Comparison of ENCODE assay signal across 8 cellular contexts in genomic region chr12:75482636-75483035, GRCh38. TPM values are rescaled to one million over a fixed set of nuclear protein-coding genes. Genes with fewer than 3 reads are reported as not detected.
DNase-seq lines count a peak whose midpoint lies in the region; ATAC-seq and TF ChIP-seq lines count a peak whose summit lies in the region.
"Had no signal": no experiment of that assay in that cellular context is flagged by ENCODE, and none has a peak within 500 bp of the region (broad histone marks: within the 10 kb centered on the region; RNA-seq: fewer than 3 reads in every experiment).

No MANE protein-coding gene starts in this region.

- peak overlapping the region; percentile 85 for H3K4me3 ChIP-seq in GM12865 (ENCODE audit: low read depth, low read length)
- H3K4me3 ChIP-seq in rectal smooth muscle tissue (ENCODE audit: low read length): peak overlapping the region; percentile 49
- no peak overlapping the region for H3K4me3 ChIP-seq in GM23338

- H4K20me1 ChIP-seq in GM23338 (replicated peaks; ENCODE audit: insufficient read depth): no peaks in the 10 kb centered on the region

- no peaks in the 10 kb centered on the region for H3F3A ChIP-seq in GM23338 (replicated peaks; ENCODE audit: low read depth)

- no peaks in the 10 kb centered on the region for H3K9me3 Mint-ChIP-seq in MCF 10A (ENCODE audit: unreplicated experiment)
- no peaks in the 10 kb centered on the region for H3K9me3 Mint-ChIP-seq in GM23338

- H3K27ac ChIP-seq in rectal smooth muscle tissue (ENCODE audit: low read depth, low read length): no peak overlapping the region
- H3K27ac ChIP-seq in GM23338 (ENCODE audit: low read depth): no peak overlapping the region

- DNase-seq in GM12865 (ENCODE audit: low read depth): peak; percentile 51
- no peak for DNase-seq in MCF 10A (ENCODE audit: unreplicated experiment)
- DNase-seq in GM23338 (ENCODE audit: low spot score): no peak
- no peak for DNase-seq in HT-29 (ENCODE audit: low spot score)
- DNase-seq: activated CD4-positive, alpha-beta T cell treated with anti-CD3 and anti-CD28 coated beads, Interleukin-2, amount 50 U/mL, for 4 hours had no signal

- H3K4me3 Mint-ChIP-seq in MCF 10A (ENCODE audit: unreplicated experiment) (no peak overlapping the region), GM23338 (no peak overlapping the region)

- no peak overlapping the region for H3K9ac ChIP-seq in rectal smooth muscle tissue (ENCODE audit: low read length)

- H3K36me3 ChIP-seq in rectal smooth muscle tissue (ENCODE audit: control insufficient read depth, insufficient read depth, low read length) (no peaks in the 10 kb centered on the region), GM23338 (ENCODE audit: insufficient read depth) (no peaks in the 10 kb centered on the region)

- H3K27ac Mint-ChIP-seq in MCF 10A (ENCODE audit: low read depth, unreplicated experiment) (peak overlapping the region; percentile 94), GM23338 (no peak overlapping the region)

- peaks cover 3% of the 10 kb centered on the region for H3K36me3 Mint-ChIP-seq in MCF 10A (ENCODE audit: insufficient read depth, unreplicated experiment)
- H3K36me3 Mint-ChIP-seq in GM23338 (ENCODE audit: low read depth): no peaks in the 10 kb centered on the region

- peak; percentile 20 for ATAC-seq in HG02938 (IDR thresholded peaks at IDR 0.05; ENCODE audit: unreplicated experiment)
- ATAC-seq in GM23338: no peak
- ATAC-seq in GM19351 (IDR thresholded peaks at IDR 0.05; ENCODE audit: unreplicated experiment): no peak

- no TSS peak for BruUV-seq in MCF 10A (replicated peaks; lab: Mats Ljungman, UMichigan)

- no peaks in the 10 kb centered on the region for H3K27me3 Mint-ChIP-seq in MCF 10A (ENCODE audit: insufficient read depth, unreplicated experiment)
- no peaks in the 10 kb centered on the region for H3K27me3 Mint-ChIP-seq in GM23338 (ENCODE audit: insufficient read depth, low read depth, poor library complexity)

- CTCF ChIA-PET in MCF 10A (lab: Yijun Ruan, JAX): interaction anchor here (1.3 to 4.3 kb wide), 2 partner anchors 11 to 149 kb away, joined by 4 to 21 read pairs; partner anchors contain the start of gene GLIPR1L1

- TF ChIP-seq CTCF in GM12865 (IDR thresholded peaks at IDR 0.05; ENCODE audit: insufficient read depth, low read depth, low read length, missing control alignments) (no peak), MCF 10A (IDR thresholded peaks at IDR 0.05; ENCODE audit: unreplicated experiment) (no peak), GM23338 (conservative IDR thresholded peaks at IDR 0.05; ENCODE audit: low read depth in 2 of 2) (no peak)

- POLR2A ChIA-PET in MCF 10A (lab: Yijun Ruan, JAX): interaction anchor here (0.6 to 8.0 kb wide), 3 partner anchors 18 to 92 kb away, joined by 3 to 69 read pairs (median 29); partner anchors contain the start of genes GLIPR1L2 and KRR1

- H3K9me2 ChIP-seq in GM23338 (ENCODE audit: insufficient read depth): no peaks in the 10 kb centered on the region

- H3K27me3 ChIP-seq in rectal smooth muscle tissue (ENCODE audit: control insufficient read depth, insufficient read depth, low read length) (no peaks in the 10 kb centered on the region), GM23338 (ENCODE audit: insufficient read depth) (no peaks in the 10 kb centered on the region)

- H3K79me2 ChIP-seq in GM23338 (replicated peaks; ENCODE audit: insufficient read depth): no peaks in the 10 kb centered on the region

- H2AFZ ChIP-seq in GM23338: no peak overlapping the region

- no peak overlapping the region for H3K4me2 ChIP-seq in GM23338

- intact Hi-C loops in MCF 10A (cut with micrococcal nuclease): no loop called here

- H3K4me1 ChIP-seq in rectal smooth muscle tissue (ENCODE audit: control insufficient read depth, insufficient read depth, low read length): peaks cover 12% of the 10 kb centered on the region
- peaks cover 12% of the 10 kb centered on the region for H3K4me1 ChIP-seq in GM23338 (ENCODE audit: insufficient read depth)

- H3K4me1 Mint-ChIP-seq in MCF 10A (ENCODE audit: insufficient read depth, unreplicated experiment): peaks cover 41% of the 10 kb centered on the region
- peaks cover 30% of the 10 kb centered on the region for H3K4me1 Mint-ChIP-seq in GM23338

TF ChIP-seq in GM23338, 12 proteins besides CTCF, POLR2A, EP300 and RAD21 (continues in another document):
- TF ChIP-seq EZH2phosphoT487 (IDR thresholded peaks at IDR 0.05; ENCODE audit: unreplicated experiment): no peak
- TF ChIP-seq ZNF331 (CRISPR knock-in tag; IDR thresholded peaks at IDR 0.05; ENCODE audit: low read depth): no peak
- no peak for TF ChIP-seq CREB1 (CRISPR knock-in tag; IDR thresholded peaks at IDR 0.05; ENCODE audit: low read depth)
- TF ChIP-seq, protein P1, sequence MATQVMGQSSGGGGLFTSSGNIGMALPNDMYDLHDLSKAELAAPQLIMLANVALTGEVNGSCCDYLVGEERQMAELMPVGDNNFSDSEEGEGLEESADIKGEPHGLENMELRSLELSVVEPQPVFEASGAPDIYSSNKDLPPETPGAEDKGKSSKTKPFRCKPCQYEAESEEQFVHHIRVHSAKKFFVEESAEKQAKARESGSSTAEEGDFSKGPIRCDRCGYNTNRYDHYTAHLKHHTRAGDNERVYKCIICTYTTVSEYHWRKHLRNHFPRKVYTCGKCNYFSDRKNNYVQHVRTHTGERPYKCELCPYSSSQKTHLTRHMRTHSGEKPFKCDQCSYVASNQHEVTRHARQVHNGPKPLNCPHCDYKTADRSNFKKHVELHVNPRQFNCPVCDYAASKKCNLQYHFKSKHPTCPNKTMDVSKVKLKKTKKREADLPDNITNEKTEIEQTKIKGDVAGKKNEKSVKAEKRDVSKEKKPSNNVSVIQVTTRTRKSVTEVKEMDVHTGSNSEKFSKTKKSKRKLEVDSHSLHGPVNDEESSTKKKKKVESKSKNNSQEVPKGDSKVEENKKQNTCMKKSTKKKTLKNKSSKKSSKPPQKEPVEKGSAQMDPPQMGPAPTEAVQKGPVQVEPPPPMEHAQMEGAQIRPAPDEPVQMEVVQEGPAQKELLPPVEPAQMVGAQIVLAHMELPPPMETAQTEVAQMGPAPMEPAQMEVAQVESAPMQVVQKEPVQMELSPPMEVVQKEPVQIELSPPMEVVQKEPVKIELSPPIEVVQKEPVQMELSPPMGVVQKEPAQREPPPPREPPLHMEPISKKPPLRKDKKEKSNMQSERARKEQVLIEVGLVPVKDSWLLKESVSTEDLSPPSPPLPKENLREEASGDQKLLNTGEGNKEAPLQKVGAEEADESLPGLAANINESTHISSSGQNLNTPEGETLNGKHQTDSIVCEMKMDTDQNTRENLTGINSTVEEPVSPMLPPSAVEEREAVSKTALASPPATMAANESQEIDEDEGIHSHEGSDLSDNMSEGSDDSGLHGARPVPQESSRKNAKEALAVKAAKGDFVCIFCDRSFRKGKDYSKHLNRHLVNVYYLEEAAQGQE (IDR thresholded peaks at IDR 0.05; ENCODE audit: unreplicated experiment): no peak
- TF ChIP-seq NANOG (IDR thresholded peaks at IDR 0.05; ENCODE audit: borderline replicate concordance): no peak
- no peak for TF ChIP-seq JUNB (IDR thresholded peaks at IDR 0.05; ENCODE audit: unreplicated experiment)
- no peak for TF ChIP-seq ETS1 (IDR thresholded peaks at IDR 0.05)

RNA-seq across cellular contexts. Expression of gene GLIPR1, which starts 2.1 kb away (rescaled TPM):
- total RNA-seq in MCF 10A (2022): 29.6 and 36.4 TPM in 2 replicates
- 0.03 and 0.04 TPM in 2 replicates for total RNA-seq in GM23338 (2014; rRNA removed; shearing (Covaris generic))
- polyA plus RNA-seq in GM23338 (2016; fragmentation: Nextera tagmentation; extraction: Ambion mirVana): 4.8 and 6.1 TPM in 2 replicates
- total RNA-seq in HT-29 (2014; rRNA removed; shearing (Covaris generic)): 0.52 and 1.2 TPM in 2 replicates

RNA-seq across cellular contexts. Expression of gene KRR1, which starts 28.8 kb away (rescaled TPM):
- 68.0 and 76.8 TPM in 2 replicates for total RNA-seq in MCF 10A (2022)
- 37.4 and 55.7 TPM in 2 replicates for total RNA-seq in GM23338 (2014; rRNA removed; shearing (Covaris generic))
- polyA plus RNA-seq in GM23338 (2016; fragmentation: Nextera tagmentation; extraction: Ambion mirVana): 113 and 120 TPM in 2 replicates
- total RNA-seq in HT-29 (2014; rRNA removed; shearing (Covaris generic)): 12.1 and 14.6 TPM in 2 replicates

Comparison
In these comparisons a context has a peak if more than half of its experiments do, and no peak if none do; other contexts are left out.
1. RNA of gene GLIPR1, which starts 2.1 kb away (total RNA-seq): 29.6 to 36.4 TPM in MCF 10A; 0.52 to 1.2 TPM in HT-29 and 0.03 to 0.04 TPM in GM23338; every median in the first group is over 10 times any median in the second.